13 cellular contexts compared by ENCODE assay signal in the genomic region with DNA sequence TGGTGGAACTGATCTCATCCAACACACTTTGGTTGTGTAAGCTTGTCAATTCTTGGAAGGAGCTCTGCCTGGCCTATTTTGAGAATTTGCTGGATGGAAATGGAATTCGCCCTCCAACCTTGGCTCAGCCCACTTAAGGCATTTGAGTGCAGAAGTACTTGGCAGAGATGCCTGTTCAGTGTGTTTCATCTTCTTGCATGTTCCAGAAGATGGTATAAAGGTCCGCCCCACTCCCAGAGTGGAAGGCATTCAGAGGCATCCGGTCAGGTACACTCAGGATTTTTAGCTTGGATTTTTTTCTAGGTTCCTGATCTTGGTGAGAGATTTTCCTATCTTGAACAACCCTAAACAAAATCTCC.
DNase-seq lines count a peak whose midpoint lies in the region; ATAC-seq and TF ChIP-seq lines count a peak whose summit lies in the region.
"Had no signal": no experiment of that assay in that cellular context is flagged by ENCODE, and none has a peak within 500 bp of the region (broad histone marks: within the 10 kb centered on the region; RNA-seq: fewer than 3 reads in every experiment).

No MANE protein-coding gene starts in this region.

- H3K27ac ChIP-seq in AG04450 (ENCODE audit: low read depth, low read length) (peak overlapping the region; percentile 74), rectal smooth muscle tissue (ENCODE audit: low read depth, low read length) (peak overlapping the region; percentile 81)
- H3K27ac ChIP-seq: BLaER1 had no signal

- H3K36me3 Mint-ChIP-seq in activated T-cell treated with anti-CD3 and anti-CD28 coated beads, Interleukin-2, amount 50 U/mL, for 72 hours (ENCODE audit: insufficient read depth in 2 of 2): no peaks in the 10 kb centered on the region
- H3K36me3 Mint-ChIP-seq: immature natural killer cell had no signal

- H3K4me3 Mint-ChIP-seq in activated T-cell treated with anti-CD3 and anti-CD28 coated beads, Interleukin-2, amount 50 U/mL, for 72 hours: no peak overlapping the region
- H3K4me3 Mint-ChIP-seq: immature natural killer cell had no signal

- H3K27ac Mint-ChIP-seq in activated T-cell treated with anti-CD3 and anti-CD28 coated beads, Interleukin-2, amount 50 U/mL, for 72 hours: no peak overlapping the region
- H3K27ac Mint-ChIP-seq: immature natural killer cell had no signal

- ATAC-seq in GM21717 (IDR thresholded peaks at IDR 0.05; ENCODE audit: unreplicated experiment): no peak
- ATAC-seq in activated T-cell treated with anti-CD3 and anti-CD28 coated beads, Interleukin-2, amount 50 U/mL, for 72 hours (replicated peaks in 1 of 2): no peak

- no peaks in the 10 kb centered on the region for H3K36me3 ChIP-seq in adipocyte (ENCODE audit: control insufficient read depth, insufficient read depth, low read length, severe bottlenecking)
- H3K36me3 ChIP-seq in rectal smooth muscle tissue (ENCODE audit: control insufficient read depth, insufficient read depth, low read length): no peaks in the 10 kb centered on the region
- H3K36me3 ChIP-seq: BLaER1, Peyer's patch had no signal

- DNase-seq in AG04450 (ENCODE audit: low read depth, low spot score) (no peak), adipocyte (ENCODE audit: low read depth) (peak; percentile 76), fibroblast of villous mesenchyme (ENCODE audit: low read depth) (peak; percentile 59), HCEC 1CT (no peak), T-helper 2 cell (no peak)
- DNase-seq in activated T-cell treated with anti-CD3 and anti-CD28 coated beads, Interleukin-2, amount 50 U/mL, for 72 hours: no peak
- DNase-seq: activated gamma-delta T cell; effector memory CD4-positive, alpha-beta T cell; immature natural killer cell; Peyer's patch had no signal

- H3K27me3 ChIP-seq in AG04450 (ENCODE audit: control insufficient read depth, insufficient read depth, low read length) (no peaks in the 10 kb centered on the region), adipocyte (replicated peaks; ENCODE audit: control insufficient read depth, insufficient read depth, low read length) (no peaks in the 10 kb centered on the region), rectal smooth muscle tissue (ENCODE audit: control insufficient read depth, insufficient read depth, low read length) (no peaks in the 10 kb centered on the region)
- H3K27me3 ChIP-seq: BLaER1, Peyer's patch had no signal

- H3K9me3 ChIP-seq in AG04450 (ENCODE audit: control insufficient read depth, insufficient read depth, low read length): no peaks in the 10 kb centered on the region
- H3K9me3 ChIP-seq in adipocyte (ENCODE audit: control insufficient read depth, low read length): no peaks in the 10 kb centered on the region
- H3K9me3 ChIP-seq: BLaER1, Peyer's patch had no signal

- H3K4me3 ChIP-seq in AG04450 (ENCODE audit: low read depth, low read length): no peak overlapping the region
- H3K4me3 ChIP-seq in adipocyte (ENCODE audit: low read length): peak overlapping the region; percentile 38
- H3K4me3 ChIP-seq in fibroblast of villous mesenchyme (ENCODE audit: low read depth, low read length): no peak overlapping the region
- no peak overlapping the region for H3K4me3 ChIP-seq in rectal smooth muscle tissue (ENCODE audit: low read length)
- H3K4me3 ChIP-seq: BLaER1, Peyer's patch had no signal

- H3K27me3 Mint-ChIP-seq in activated T-cell treated with anti-CD3 and anti-CD28 coated beads, Interleukin-2, amount 50 U/mL, for 72 hours (ENCODE audit: low read depth): peaks cover 26% of the 10 kb centered on the region

- H3K9ac ChIP-seq in adipocyte (ENCODE audit: low read length) (peak overlapping the region; percentile 50), rectal smooth muscle tissue (ENCODE audit: low read length) (no peak overlapping the region)
- H3K9ac ChIP-seq: BLaER1 had no signal

- CTCF ChIA-PET in AG04450 (lab: Charles Lee): no interaction called here

- no peaks in the 10 kb centered on the region for H3K9me3 Mint-ChIP-seq in activated T-cell treated with anti-CD3 and anti-CD28 coated beads, Interleukin-2, amount 50 U/mL, for 72 hours
- H3K9me3 Mint-ChIP-seq: immature natural killer cell had no signal

- H3K4me1 Mint-ChIP-seq in activated T-cell treated with anti-CD3 and anti-CD28 coated beads, Interleukin-2, amount 50 U/mL, for 72 hours (ENCODE audit: low read depth): peaks cover 5% of the 10 kb centered on the region
- H3K4me1 Mint-ChIP-seq: immature natural killer cell had no signal

- POLR2A ChIA-PET in AG04450 (lab: Yijun Ruan, JAX): no interaction called here

- H3K4me1 ChIP-seq in adipocyte (ENCODE audit: control insufficient read depth, insufficient read depth, low read length) (peaks cover 43% of the 10 kb centered on the region), rectal smooth muscle tissue (ENCODE audit: control insufficient read depth, insufficient read depth, low read length) (peaks cover 22% of the 10 kb centered on the region)
- H3K4me1 ChIP-seq: BLaER1 had no signal

- TF ChIP-seq CTCF in AG04450 (IDR thresholded peaks at IDR 0.05; ENCODE audit: low read depth, low read length): no peak
- TF ChIP-seq CTCF in fibroblast of villous mesenchyme (IDR thresholded peaks at IDR 0.05; ENCODE audit: insufficient read depth, low read depth, low read length): no peak

Comparison
In these comparisons a context has a peak if more than half of its experiments do, and no peak if none do; other contexts are left out.
1. DNase-seq: peak in adipocyte (single experiment) and fibroblast of villous mesenchyme (single experiment); none in AG04450 (single experiment), HCEC 1CT (single experiment), T-helper 2 cell (0 of 5) and activated T-cell treated with anti-CD3 and anti-CD28 coated beads, Interleukin-2, amount 50 U/mL, for 72 hours (0 of 2).